18 cellular contexts compared by ENCODE assay signal in the genomic region with DNA sequence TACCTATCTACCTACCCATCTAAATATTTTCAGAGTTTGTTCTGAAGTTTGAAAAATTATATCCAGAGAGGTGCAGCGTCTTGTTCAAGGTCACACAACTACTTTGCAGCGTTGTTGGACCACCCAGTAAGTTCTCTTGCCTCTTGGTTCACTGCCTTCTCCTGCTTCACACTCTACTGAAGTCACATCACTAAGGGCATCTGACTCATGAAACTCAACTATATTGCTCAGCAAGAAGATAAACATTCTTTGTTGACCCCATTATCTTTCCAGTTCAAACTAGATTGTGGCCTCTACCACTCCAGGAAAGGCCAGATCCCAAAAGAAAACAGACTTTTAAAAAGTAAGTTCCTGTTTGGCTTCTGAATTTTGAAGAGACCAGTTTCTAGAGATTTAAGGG.
"Had no signal": no experiment of that assay in that cellular context is flagged by ENCODE, and none has a peak within 500 bp of the region (broad histone marks: within the 10 kb centered on the region; RNA-seq: fewer than 3 reads in every experiment).

No MANE protein-coding gene starts in this region.

- H3K4me3 ChIP-seq: esophagus squamous epithelium, heart left ventricle, suprapubic skin had no signal

- H3K27ac ChIP-seq: brain microvascular endothelial cell, esophagus squamous epithelium, heart left ventricle, neutrophil, suprapubic skin had no signal

- ATAC-seq: activated CD4-positive, CD25-positive, alpha-beta regulatory T cell treated with anti-CD3 and anti-CD28 coated beads, Interleukin-2, amount 50 U/mL, for 24 hours; heart left ventricle; left lobe of liver; naive thymus-derived CD4-positive, alpha-beta T cell; stimulated activated naive CD8-positive, alpha-beta T cell treated with anti-CD3 and anti-CD28 coated beads, Interleukin-15, Interleukin-2, amounts not matched to agents 100 U/mL and 50 U/mL, for 24 hours had no signal

- H3K9me3 ChIP-seq: esophagus squamous epithelium, heart left ventricle, neutrophil, suprapubic skin had no signal

- H3K27me3 ChIP-seq: brain microvascular endothelial cell, heart left ventricle had no signal

- DNase-seq: activated CD4-positive, alpha-beta T cell treated with anti-CD3 and anti-CD28 coated beads, Interleukin-2, amount 50 U/mL, for 1 hour; activated CD8-positive, alpha-beta memory T cell treated with anti-CD3 and anti-CD28 coated beads for 24 hours; activated gamma-delta T cell treated with Interleukin-2 at 50 U/mL for 16 hours; amygdala; brain microvascular endothelial cell; cortex of kidney; effector CD4-positive, alpha-beta T cell; esophagus squamous epithelium; heart left ventricle; naive thymus-derived CD4-positive, alpha-beta T cell; retina; stimulated activated CD4-positive, alpha-beta T cell treated with anti-CD3 and anti-CD28 coated beads, Interleukin-4, amount 100 ng/mL, for 24 hours; stimulated activated naive CD8-positive, alpha-beta T cell treated with anti-CD3 and anti-CD28 coated beads, Interleukin-15, Interleukin-2, amounts not matched to agents 100 U/mL and 50 U/mL, for 24 hours; trophoblast cell had no signal

- H3K36me3 ChIP-seq: brain microvascular endothelial cell, esophagus squamous epithelium, heart left ventricle, neutrophil, suprapubic skin had no signal
